In the genomic region with DNA sequence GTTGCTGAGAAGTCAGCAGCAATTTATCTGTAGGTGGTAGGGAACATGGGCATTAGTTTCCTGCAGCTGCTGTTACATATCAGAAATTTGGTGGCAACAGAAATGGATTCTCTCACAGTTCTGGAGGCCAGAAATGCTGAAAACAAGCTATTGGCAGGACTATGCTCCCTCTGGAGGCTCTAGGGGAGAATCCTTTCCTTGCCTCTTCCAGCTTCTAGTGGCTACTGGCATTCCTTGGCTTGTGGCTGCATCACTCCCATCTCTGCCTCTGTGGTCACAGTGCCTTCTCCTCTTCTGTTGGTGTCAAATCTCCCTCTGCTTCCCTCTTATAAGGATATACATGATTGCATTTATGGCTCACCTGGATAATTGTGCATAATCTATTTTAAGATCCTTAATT, we compare ENCODE assay signal across 26 cellular contexts. TPM values are rescaled to one million over a fixed set of nuclear protein-coding genes. Genes with fewer than 3 reads are reported as not detected.
A peak's percentile ranks its signal among the peaks of the same experiment; 100 is the strongest.
DNase-seq lines count a peak whose midpoint lies in the region; ATAC-seq, FAIRE-seq and TF ChIP-seq lines count a peak whose summit lies in the region.
"Had no signal": no experiment of that assay in that cellular context is flagged by ENCODE, and none has a peak within 500 bp of the region (broad histone marks: within the 10 kb centered on the region; RNA-seq: fewer than 3 reads in every experiment).

No MANE protein-coding gene starts in this region.

- H3K36me3 ChIP-seq in K562 (ENCODE audit: control insufficient read depth, insufficient read depth, low read length), result peaks cover 10% of the 10 kb centered on the region; the same call in 2 of the 3 replicates
- H3K36me3 ChIP-seq: BLaER1 had no signal

- DNase-seq in DMS53 (lab: John Stamatoyannopoulos, UW) (peak; percentile 36), DMS53 treated with DMSO at 0.1 percent for 48 hours (lab: John Stamatoyannopoulos, UW; ENCODE audit: unreplicated experiment) (no peak), LHCN-M2 (ENCODE audit: low read depth) (peak; percentile 18), K562 (ENCODE audit: extremely low read depth in 1 of 4, low spot score in 3 of 4) (no peak), NCI-H82 (lab: John Stamatoyannopoulos, UW) (no peak)
- no peak for DNase-seq in CD4-positive, alpha-beta T cell
- DNase-seq in activated CD8-positive, alpha-beta memory T cell treated with anti-CD3 and anti-CD28 coated beads, Interleukin-2, amount 50 U/mL, for 48 hours, result no peak
- DNase-seq: Calu3; CD4-positive, CD25-positive, alpha-beta regulatory T cell; CD8-positive, alpha-beta memory T cell; COR-L47; DMS79; EL; GF-D8; H9; HFFc6 had no signal

- no peak for TF ChIP-seq RAD21 in K562 (CRISPR knock-in tag; conservative IDR thresholded peaks at IDR 0.05 in 1 of 2, IDR thresholded peaks at IDR 0.05 in 1 of 2)

- peaks cover 52% of the 10 kb centered on the region for H3K79me2 ChIP-seq in K562 (ENCODE audit: control insufficient read depth, insufficient read depth, low read length)

- H3K4me3 ChIP-seq in K562, result no peak overlapping the region
- H3K4me3 ChIP-seq: BLaER1, GM23248 had no signal

- no peaks in the 10 kb centered on the region for H3K9me3 Mint-ChIP-seq in CD4-positive, alpha-beta T cell
- H3K9me3 Mint-ChIP-seq: CD8-positive, alpha-beta memory T cell had no signal

- in situ Hi-C loops in K562 (cut with MboI), result no loop called here

- POLR2A ChIA-PET in CD4-positive, alpha-beta T cell (lab: Charles Lee), result no interaction called here
- POLR2A ChIA-PET in K562 (lab: Yijun Ruan, JAX), result interaction anchor here (1.8 kb wide), 1 partner anchor 36 kb away, joined by 6 read pairs; no protein-coding TSS in a partner anchor

- no peak for FAIRE-seq in K562 (lab: Jason Lieb, UNC)
- FAIRE-seq: A204.1, GM12891, GM18507 had no signal

- no peak overlapping the region for H3K4me2 ChIP-seq in K562 (ENCODE audit: insufficient read depth, low read length)
- H3K4me2 ChIP-seq: BLaER1 had no signal

- H3K27me3 Mint-ChIP-seq in CD4-positive, alpha-beta T cell, result peaks cover 10% of the 10 kb centered on the region

- no peak for TF ChIP-seq CTCF in CD4-positive, alpha-beta T cell (IDR thresholded peaks at IDR 0.05)
- TF ChIP-seq CTCF in K562 (IDR thresholded peaks at IDR 0.05 in 2 of 3, conservative IDR thresholded peaks at IDR 0.05 in 1 of 3; ENCODE audit: insufficient read depth in 2 of 3, low read depth in 1 of 3, low read length in 3 of 3), result no peak

- intact Hi-C loops in CD4-positive, alpha-beta T cell (cut with DNase I, micrococcal nuclease), result no loop called here
- intact Hi-C loops in K562 (cut with micrococcal nuclease), result loop anchor here (5.0 to 10.0 kb wide), 2 partner anchors 61 to 128 kb away; no protein-coding TSS in a partner anchor

- H3K36me3 Mint-ChIP-seq in CD4-positive, alpha-beta T cell (ENCODE audit: low read depth), result peaks cover 18% of the 10 kb centered on the region

- peak overlapping the region; percentile 56 for H3K4me3 Mint-ChIP-seq in CD4-positive, alpha-beta T cell
- H3K4me3 Mint-ChIP-seq: B cell, H9, HFFc6 had no signal

- no peaks in the 10 kb centered on the region for H3K9me3 ChIP-seq in CD4-positive, alpha-beta T cell (ENCODE audit: control insufficient read depth, low read length)
- H3K9me3 ChIP-seq in K562 (replicated peaks; ENCODE audit: control insufficient read depth, insufficient read depth, low read depth, low read length), result no peaks in the 10 kb centered on the region
- H3K9me3 ChIP-seq: BLaER1 had no signal

- no peak overlapping the region for H3K27ac ChIP-seq in CD4-positive, alpha-beta T cell (ENCODE audit: low read depth, low read length)
- H3K27ac ChIP-seq in K562 (ENCODE audit: extremely low read depth, low read depth, low read length), result no peak overlapping the region
- H3K27ac ChIP-seq: 22Rv1, BLaER1, C4-2B, GM23248 had no signal

- H3K27me3 ChIP-seq in CD4-positive, alpha-beta T cell (ENCODE audit: control insufficient read depth, insufficient read depth, low read length), result no peaks in the 10 kb centered on the region
- no peaks in the 10 kb centered on the region for H3K27me3 ChIP-seq in K562 (ENCODE audit: control insufficient read depth in 2 of 2, insufficient read depth in 2 of 2, low read length in 2 of 2)
- H3K27me3 ChIP-seq: BLaER1 had no signal

- CTCF ChIA-PET in CD4-positive, alpha-beta T cell (lab: Charles Lee), result no interaction called here
- CTCF ChIA-PET in K562 (lab: Yijun Ruan, JAX; ENCODE audit: low intra/inter-chr PET ratio), result no interaction called here

- no peak for ATAC-seq in CD4-positive, alpha-beta T cell (ENCODE audit: poor library complexity)
- ATAC-seq in K562 (no peak), GM19023 (IDR thresholded peaks at IDR 0.05; ENCODE audit: unreplicated experiment) (no peak)
- ATAC-seq: HCT116 had no signal

- no peak overlapping the region for H3K9ac ChIP-seq in K562 (ENCODE audit: insufficient read depth in 1 of 2, low read depth in 2 of 2, low read length in 2 of 2)
- H3K9ac ChIP-seq: BLaER1, GM23248 had no signal

- no peak overlapping the region for H3K27ac Mint-ChIP-seq in CD4-positive, alpha-beta T cell
- H3K27ac Mint-ChIP-seq: B cell; CD4-positive, CD25-positive, alpha-beta regulatory T cell; CD8-positive, alpha-beta memory T cell; H9; HFFc6 had no signal

- no peak for TF ChIP-seq POLR2A in K562 (conservative IDR thresholded peaks at IDR 0.05)

- no peak for TF ChIP-seq EP300 in K562 (IDR thresholded peaks at IDR 0.05; ENCODE audit: low read length)

- no TSS peak for BruUV-seq in K562 (replicated peaks; lab: Mats Ljungman, UMichigan)

- peaks cover 32% of the 10 kb centered on the region for H3K4me1 Mint-ChIP-seq in CD4-positive, alpha-beta T cell (ENCODE audit: low read depth)

- H4K20me1 ChIP-seq in K562 (replicated peaks; ENCODE audit: control insufficient read depth, insufficient read depth, low read length), result no peaks in the 10 kb centered on the region; the same call in 1 of the 2 replicates

- H2AFZ ChIP-seq in K562 (ENCODE audit: low read depth, low read length), result no peak overlapping the region
- H2AFZ ChIP-seq: GM23248 had no signal

- peaks cover 25 to 50% of the 10 kb centered on the region in 2 experiments for H3K4me1 ChIP-seq in K562 (replicated peaks in 1 of 2; ENCODE audit: control insufficient read depth in 2 of 2, insufficient read depth in 2 of 2, low read length in 2 of 2)

- no peaks in the 10 kb centered on the region for H3K9me1 ChIP-seq in K562 (ENCODE audit: control insufficient read depth, insufficient read depth, low read length)

RNA-seq across cellular contexts. Expression of a gene that starts 2.5 kb away (rescaled TPM):
- total RNA-seq in CD4-positive, alpha-beta T cell, result 10 to 100 TPM; 47.0 to 51.7 TPM
- total RNA-seq in LHCN-M2 (2014; rRNA removed), result 31.1 and 37.4 TPM in 2 replicates
- 9.4 TPM for polyA plus RNA-seq in LHCN-M2 (2012)
- 63.5 and 68.0 TPM in 2 replicates for total RNA-seq in K562 (2011; cell fraction: chromatin; rRNA removed; ENCODE audit: low replicate concordance)
- 26.0 and 28.6 TPM in 2 replicates for total RNA-seq in K562 (2011; cell fraction: nucleolus; rRNA removed)
- 55.2 and 88.0 TPM in 2 replicates for total RNA-seq in K562 (2011; cell fraction: nucleoplasm; rRNA removed)
- total RNA-seq in K562 (2014; rRNA removed), result 20.5 and 21.6 TPM in 2 replicates
- 28.7 and 34.2 TPM in 2 replicates for total RNA-seq in K562 (2014; rRNA removed; fragmentation: Illumina TruSeq; extraction: Trizol)
- 28.1 and 28.4 TPM in 2 replicates for total RNA-seq in K562 (2015; rRNA removed; fragmentation: Illumina TruSeq; extraction: Trizol)
- 46.6 and 50.1 TPM in 2 replicates for total RNA-seq in K562 (2021)
- polyA plus RNA-seq in K562 (2011; rRNA removed), result 29.0 and 35.8 TPM in 2 replicates
- 10.7 and 20.6 TPM in 2 replicates for polyA plus RNA-seq in K562 (2011; cell fraction: cytosol; rRNA removed)
- polyA plus RNA-seq in K562 (2011; cell fraction: nucleus; rRNA removed), result 16.6 and 19.0 TPM in 2 replicates
- polyA plus RNA-seq in K562 (2012), result 6.7 and 9.0 TPM in 2 replicates
- 9.2 and 10.7 TPM in 2 replicates for polyA plus RNA-seq in K562 (2014; fragmentation: Illumina TruSeq; extraction: Trizol)
- 1 to 10 TPM; 3.4 to 6.1 TPM for polyA plus RNA-seq in K562 (2014; fragmentation: Nextera tagmentation; extraction: Ambion mirVana)
- polyA plus RNA-seq in K562 (2014; rRNA removed), result 14.8 and 15.7 TPM in 2 replicates
- polyA minus RNA-seq in K562 (2011; rRNA and poly(A)+ RNA removed), result 111 and 122 TPM in 2 replicates
- 48.0 and 48.3 TPM in 2 replicates for polyA minus RNA-seq in K562 (2011; cell fraction: cytosol; rRNA and poly(A)+ RNA removed)
- polyA minus RNA-seq in K562 (2011; cell fraction: nucleus; rRNA and poly(A)+ RNA removed), result 15.2 and 18.5 TPM in 2 replicates

RNA-seq across cellular contexts. Expression of a gene that starts 44.5 kb away (rescaled TPM):
- 10 to 100 TPM; 15.8 to 16.4 TPM for total RNA-seq in CD4-positive, alpha-beta T cell
- 28.8 and 36.1 TPM in 2 replicates for total RNA-seq in LHCN-M2 (2014; rRNA removed)
- 22.1 TPM for polyA plus RNA-seq in LHCN-M2 (2012)
- 7.1 and 15.3 TPM in 2 replicates for total RNA-seq in K562 (2011; cell fraction: chromatin; rRNA removed; ENCODE audit: low replicate concordance)
- 4.0 and 4.3 TPM in 2 replicates for total RNA-seq in K562 (2011; cell fraction: nucleolus; rRNA removed)
- total RNA-seq in K562 (2011; cell fraction: nucleoplasm; rRNA removed), result 6.7 and 13.7 TPM in 2 replicates
- total RNA-seq in K562 (2014; rRNA removed), result 41.4 and 52.1 TPM in 2 replicates
- total RNA-seq in K562 (2014; rRNA removed; fragmentation: Illumina TruSeq; extraction: Trizol), result 73.5 and 78.1 TPM in 2 replicates
- total RNA-seq in K562 (2015; rRNA removed; fragmentation: Illumina TruSeq; extraction: Trizol), result 71.1 and 81.7 TPM in 2 replicates
- total RNA-seq in K562 (2021), result 57.0 and 64.4 TPM in 2 replicates
- 44.9 and 69.9 TPM in 2 replicates for polyA plus RNA-seq in K562 (2011; rRNA removed)
- polyA plus RNA-seq in K562 (2011; cell fraction: cytosol; rRNA removed), result 10.0 and 21.7 TPM in 2 replicates
- 7.3 and 11.7 TPM in 2 replicates for polyA plus RNA-seq in K562 (2011; cell fraction: nucleus; rRNA removed)
- 42.3 and 51.3 TPM in 2 replicates for polyA plus RNA-seq in K562 (2012)
- polyA plus RNA-seq in K562 (2014; fragmentation: Illumina TruSeq; extraction: Trizol), result 50.7 and 60.1 TPM in 2 replicates
- polyA plus RNA-seq in K562 (2014; fragmentation: Nextera tagmentation; extraction: Ambion mirVana), result 10 to 100 TPM; 87.0 to 90.2 TPM
- 54.8 and 63.2 TPM in 2 replicates for polyA plus RNA-seq in K562 (2014; rRNA removed)
- 87.3 and 88.4 TPM in 2 replicates for polyA minus RNA-seq in K562 (2011; rRNA and poly(A)+ RNA removed)
- polyA minus RNA-seq in K562 (2011; cell fraction: cytosol; rRNA and poly(A)+ RNA removed), result 19.4 and 21.4 TPM in 2 replicates
- polyA minus RNA-seq in K562 (2011; cell fraction: nucleus; rRNA and poly(A)+ RNA removed), result 4.7 and 8.7 TPM in 2 replicates

RNA-seq across cellular contexts. Expression of a gene that starts 57.4 kb away (rescaled TPM):
- 1 to 10 TPM; 1.6 to 1.8 TPM for total RNA-seq in CD4-positive, alpha-beta T cell
- total RNA-seq in LHCN-M2 (2014; rRNA removed), result 0.34 and 1.0 TPM in 2 replicates
- 0.50 TPM for polyA plus RNA-seq in LHCN-M2 (2012)
- total RNA-seq in K562 (2011; cell fraction: chromatin; rRNA removed; ENCODE audit: low replicate concordance), result 4.0 and 5.3 TPM in 2 replicates
- total RNA-seq in K562 (2011; cell fraction: nucleolus; rRNA removed), result 2.7 and 3.4 TPM in 2 replicates
- 4.6 and 8.7 TPM in 2 replicates for total RNA-seq in K562 (2011; cell fraction: nucleoplasm; rRNA removed)
- 0.32 and 0.98 TPM in 2 replicates for total RNA-seq in K562 (2014; rRNA removed)
- total RNA-seq in K562 (2014; rRNA removed; fragmentation: Illumina TruSeq; extraction: Trizol), result 0.95 and 1.1 TPM in 2 replicates
- 0.94 and 1.3 TPM in 2 replicates for total RNA-seq in K562 (2015; rRNA removed; fragmentation: Illumina TruSeq; extraction: Trizol)
- total RNA-seq in K562 (2021), result 1.8 and 2.1 TPM in 2 replicates
- 3.1 and 3.4 TPM in 2 replicates for polyA plus RNA-seq in K562 (2011; rRNA removed)
- polyA plus RNA-seq in K562 (2011; cell fraction: cytosol; rRNA removed), result 1.9 and 3.3 TPM in 2 replicates
- polyA plus RNA-seq in K562 (2011; cell fraction: nucleus; rRNA removed), result 4.1 and 5.3 TPM in 2 replicates
- polyA plus RNA-seq in K562 (2012), result 1.9 and 3.5 TPM in 2 replicates
- 1.9 TPM in 2 replicates for polyA plus RNA-seq in K562 (2014; fragmentation: Illumina TruSeq; extraction: Trizol)
- polyA plus RNA-seq in K562 (2014; fragmentation: Nextera tagmentation; extraction: Ambion mirVana), result under 1 TPM; 0.42 to 0.52 TPM
- polyA plus RNA-seq in K562 (2014; rRNA removed), result 2.4 and 2.8 TPM in 2 replicates
- 1.5 and 1.8 TPM in 2 replicates for polyA minus RNA-seq in K562 (2011; rRNA and poly(A)+ RNA removed)
- 0.76 TPM in 1 of 2 replicates, not detected in the other for polyA minus RNA-seq in K562 (2011; cell fraction: cytosol; rRNA and poly(A)+ RNA removed)
- 1.6 and 1.9 TPM in 2 replicates for polyA minus RNA-seq in K562 (2011; cell fraction: nucleus; rRNA and poly(A)+ RNA removed)

Comparison
In these comparisons a context has a peak if more than half of its experiments do, and no peak if none do; other contexts are left out.
1. DNase-seq: peak in DMS53 (single experiment) and LHCN-M2 (single experiment); none in DMS53 treated with DMSO at 0.1 percent for 48 hours (single experiment), CD4-positive, alpha-beta T cell (0 of 10), K562 (0 of 4), activated CD8-positive, alpha-beta memory T cell treated with anti-CD3 and anti-CD28 coated beads, Interleukin-2, amount 50 U/mL, for 48 hours (single experiment) and NCI-H82 (single experiment).